ENCODE assay signal across 15 cellular contexts in the genomic region with DNA sequence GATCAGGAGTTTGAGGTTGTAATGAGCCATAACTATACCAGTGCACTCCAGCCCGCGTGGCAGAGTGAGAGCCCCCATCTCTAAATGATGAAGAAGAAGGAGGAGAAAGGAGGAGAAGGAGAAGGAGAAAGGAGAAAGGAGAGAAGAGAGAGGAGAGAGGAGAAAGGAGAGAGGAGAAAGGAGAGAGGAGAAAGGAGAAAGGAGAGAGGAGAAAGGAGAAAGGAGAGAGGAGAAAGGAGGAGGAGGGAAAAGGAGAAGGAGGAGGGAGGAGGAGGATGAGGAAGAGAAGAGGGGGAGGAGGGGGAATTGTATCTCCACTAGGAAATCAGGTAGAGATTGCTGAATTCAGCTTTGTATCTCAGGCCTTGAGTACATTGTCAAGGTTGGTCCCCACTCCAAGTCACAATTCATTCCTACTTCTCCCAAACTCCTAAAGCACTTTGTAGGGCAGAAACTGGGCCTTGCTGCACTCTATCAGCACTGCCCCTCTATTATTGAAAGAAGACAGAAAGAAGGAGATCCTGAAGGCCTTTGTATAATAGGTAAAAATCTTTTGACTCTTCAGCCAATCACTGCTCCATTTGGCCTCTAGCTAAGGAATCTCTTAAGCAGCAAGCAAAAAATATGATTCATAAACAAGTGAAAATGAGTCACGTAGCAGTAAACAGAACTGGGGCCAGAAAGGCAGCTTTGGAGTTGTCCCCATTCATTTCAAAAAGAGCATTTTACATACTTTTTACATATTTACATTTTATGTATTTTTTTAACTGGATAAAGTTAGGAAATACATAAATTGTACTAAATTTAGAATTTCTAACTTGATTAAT.
DNase-seq lines count a peak whose midpoint lies in the region; ATAC-seq, FAIRE-seq and TF ChIP-seq lines count a peak whose summit lies in the region.
"Had no signal": no experiment of that assay in that cellular context is flagged by ENCODE, and none has a peak within 500 bp of the region (broad histone marks: within the 10 kb centered on the region; RNA-seq: fewer than 3 reads in every experiment).

No MANE protein-coding gene starts in this region.

- no peaks in the 10 kb centered on the region for H3K9me1 ChIP-seq in endothelial cell of umbilical vein (replicated peaks; ENCODE audit: control insufficient read depth, extremely low read depth, insufficient read depth, low read length)

- H3K4me3 ChIP-seq in MG63 (no peak overlapping the region), endothelial cell of umbilical vein (replicated peaks in 1 of 3; ENCODE audit: insufficient read depth in 1 of 3, low read depth in 1 of 3, low read length in 3 of 3) (no peak overlapping the region), left lung (no peak overlapping the region)
- H3K4me3 ChIP-seq: prostate gland, thyroid gland had no signal

- dilution Hi-C loops in endothelial cell of umbilical vein (cut with MboI; ENCODE audit: extremely low pct_ligation_motif_present, low sequenced_read_pairs) = no loop called here

- POLR2A ChIA-PET in endothelial cell of umbilical vein (lab: Charles Lee) = no interaction called here

- TF ChIP-seq CTCF in endothelial cell of umbilical vein (IDR thresholded peaks at IDR 0.05; ENCODE audit: extremely low read depth in 1 of 2, insufficient read depth in 1 of 2, low read depth in 1 of 2, low read length in 2 of 2) (no peak), left lung (IDR thresholded peaks at IDR 0.05) (no peak)

- no peak overlapping the region for H3K9ac ChIP-seq in endothelial cell of umbilical vein (replicated peaks; ENCODE audit: extremely low read depth, insufficient read depth, low read length)

- ATAC-seq in left lung (peak; percentile 27), HG02938 (IDR thresholded peaks at IDR 0.05; ENCODE audit: unreplicated experiment) (no peak)

- intact Hi-C loops in endothelial cell of umbilical vein (cut with micrococcal nuclease) (no loop called here), left lung (cut with DNase I) (no loop called here)

- H4K20me1 ChIP-seq in endothelial cell of umbilical vein (replicated peaks; ENCODE audit: control insufficient read depth, extremely low read depth, insufficient read depth, low read length) = no peaks in the 10 kb centered on the region

- H3K36me3 ChIP-seq in MG63 (no peaks in the 10 kb centered on the region), endothelial cell of umbilical vein (ENCODE audit: control insufficient read depth in 2 of 2, extremely low read depth in 1 of 2, insufficient read depth in 2 of 2, low read length in 2 of 2) (no peaks in the 10 kb centered on the region), left lung (no peaks in the 10 kb centered on the region)
- H3K36me3 ChIP-seq: BE2C, prostate gland, thyroid gland had no signal

- CTCF ChIA-PET in endothelial cell of umbilical vein (lab: Charles Lee) = interaction anchor here (0.8 kb wide), 1 partner anchor 9 kb away, joined by 3 read pairs; no protein-coding TSS in a partner anchor

- BruUV-seq in endothelial cell of umbilical vein (replicated peaks; lab: Mats Ljungman, UMichigan) = no TSS peak

- H3K27me3 ChIP-seq in MG63 = no peaks in the 10 kb centered on the region
- H3K27me3 ChIP-seq in endothelial cell of umbilical vein (ENCODE audit: control insufficient read depth in 2 of 2, insufficient read depth in 2 of 2, low read length in 2 of 2) = no peaks in the 10 kb centered on the region
- no peaks in the 10 kb centered on the region for H3K27me3 ChIP-seq in left lung
- H3K27me3 ChIP-seq: BE2C, thyroid gland had no signal

- no peaks in the 10 kb centered on the region for H3K4me1 ChIP-seq in endothelial cell of umbilical vein (ENCODE audit: control insufficient read depth, extremely low read depth, insufficient read depth, low read length)
- no peaks in the 10 kb centered on the region for H3K4me1 ChIP-seq in left lung
- H3K4me1 ChIP-seq: thyroid gland had no signal

- peak; percentile 24 for FAIRE-seq in endothelial cell of umbilical vein (lab: Jason Lieb, UNC)

- no peak overlapping the region for H3K4me2 ChIP-seq in endothelial cell of umbilical vein (ENCODE audit: insufficient read depth, low read length)

- no peak for TF ChIP-seq POLR2A in endothelial cell of umbilical vein (IDR thresholded peaks at IDR 0.05; ENCODE audit: low read depth, low read length)

- H2AFZ ChIP-seq in endothelial cell of umbilical vein (ENCODE audit: low read depth, low read length) = no peak overlapping the region

- H3K9me3 ChIP-seq in MG63 (no peaks in the 10 kb centered on the region), endothelial cell of umbilical vein (replicated peaks; ENCODE audit: control insufficient read depth, insufficient read depth, low read length) (no peaks in the 10 kb centered on the region), left lung (peaks cover 0 to 6% of the 10 kb centered on the region in 2 donors)
- H3K9me3 ChIP-seq: BE2C, prostate gland, thyroid gland had no signal

- H3K27ac ChIP-seq in endothelial cell of umbilical vein (ENCODE audit: insufficient read depth, low read depth, low read length) = no peak overlapping the region
- no peak overlapping the region for H3K27ac ChIP-seq in left lung
- H3K27ac ChIP-seq: prostate gland, thyroid gland had no signal

- no peaks in the 10 kb centered on the region for H3K79me2 ChIP-seq in endothelial cell of umbilical vein (ENCODE audit: control insufficient read depth, insufficient read depth, low read length)

- DNase-seq in COLO829 (ENCODE audit: low spot score) = peak; percentile 14
- DNase-seq in MG63 = peak; percentile 5
- DNase-seq in endothelial cell of umbilical vein (ENCODE audit: low read depth, low spot score) = peak; percentile 36
- DNase-seq in left lung = no peak
- no peak for DNase-seq in NCI-H510A treated with DMSO at 0.1 percent for 48 hours (lab: John Stamatoyannopoulos, UW)
- no peak for DNase-seq in MV-4-11 (lab: John Stamatoyannopoulos, UW)
- no peak for DNase-seq in central memory CD4-positive, alpha-beta T cell
- DNase-seq: activated naive CD4-positive, alpha-beta T cell; BE2C; DMS153; NCI-H226; stimulated activated CD4-positive, alpha-beta T cell treated with anti-CD3 and anti-CD28 coated beads, Interleukin-15, amount 100 ng/mL, for 24 hours; thyroid gland had no signal

TF ChIP-seq in endothelial cell of umbilical vein, 7 proteins besides CTCF, POLR2A, EP300 and RAD21:
- TF ChIP-seq FOS (IDR thresholded peaks at IDR 0.05; ENCODE audit: borderline replicate concordance, insufficient read depth, low read length) (peak; percentile 31), MYC (IDR thresholded peaks at IDR 0.05; ENCODE audit: low read depth, low read length) (no peak), EZH2 (IDR thresholded peaks at IDR 0.05; ENCODE audit: borderline replicate concordance, low read depth, low read length, severe bottlenecking) (no peak), GATA2 (IDR thresholded peaks at IDR 0.05; ENCODE audit: insufficient read depth, insufficient read length, low read depth, low read length) (no peak), POLR2AphosphoS5 (IDR thresholded peaks at IDR 0.05; ENCODE audit: insufficient read depth, low read depth, low read length) (no peak), JUN (IDR thresholded peaks at IDR 0.05; ENCODE audit: borderline replicate concordance, insufficient read depth, insufficient read length, low read depth) (peak; percentile 23)
- TF ChIP-seq, protein P1, sequence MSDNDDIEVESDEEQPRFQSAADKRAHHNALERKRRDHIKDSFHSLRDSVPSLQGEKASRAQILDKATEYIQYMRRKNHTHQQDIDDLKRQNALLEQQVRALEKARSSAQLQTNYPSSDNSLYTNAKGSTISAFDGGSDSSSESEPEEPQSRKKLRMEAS (IDR thresholded peaks at IDR 0.05; ENCODE audit: insufficient read depth, insufficient read length) = no peak
TF ChIP-seq in endothelial cell of umbilical vein: peak in this region for 2.

Comparison
In these comparisons a context has a peak if more than half of its experiments do, and no peak if none do; other contexts are left out.
1. DNase-seq: peak in COLO829 (single experiment), MG63 (single experiment) and endothelial cell of umbilical vein (single experiment); none in left lung (0 of 2), NCI-H510A treated with DMSO at 0.1 percent for 48 hours (single experiment), MV-4-11 (single experiment) and central memory CD4-positive, alpha-beta T cell (single experiment).